9 cellular contexts compared by ENCODE assay signal in genomic region chr12:41364211-41364610, GRCh38.
"Had no signal": no experiment of that assay in that cellular context is flagged by ENCODE, and none has a peak within 500 bp of the region (broad histone marks: within the 10 kb centered on the region; RNA-seq: fewer than 3 reads in every experiment).

No MANE protein-coding gene starts in this region.

- H2AFZ ChIP-seq: GM23248, GM23338 had no signal

- H3K9me3 Mint-ChIP-seq: GM23338, H9 had no signal

- H3K36me3 ChIP-seq: HAP-1 had no signal

- ATAC-seq: GM23338, HCT116 had no signal

- H3K4me3 Mint-ChIP-seq: GM23338, H9, HFFc6 had no signal

- H3K4me1 ChIP-seq: HAP-1 had no signal

- H3K9me3 ChIP-seq: HAP-1 had no signal

- H3K4me3 ChIP-seq: GM23248, GM23338, HAP-1 had no signal

- H3K27ac Mint-ChIP-seq: GM23338, H9, HFFc6 had no signal

- DNase-seq: GM23248, GOT3, H7, H9, HCEC 1CT, HFFc6 had no signal

- H3K27ac ChIP-seq: GM23248 had no signal

- H3K4me2 ChIP-seq: GM23338 had no signal

- H3K9ac ChIP-seq: GM23248 had no signal
